ENCODE assay signal across 35 cellular contexts in genomic region chr21:41625428-41625827, GRCh38.
"Had no signal": no experiment of that assay in that cellular context is flagged by ENCODE, and none has a peak within 500 bp of the region (broad histone marks: within the 10 kb centered on the region; RNA-seq: fewer than 3 reads in every experiment).

No MANE protein-coding gene starts in this region.

- H3K27me3 ChIP-seq: ascending aorta, breast epithelium, cardiac muscle cell had no signal

- DNase-seq: activated B cell treated with CpG ODN at 0.5 μM for 24 hours; activated CD4-positive, alpha-beta T cell treated with anti-CD3 and anti-CD28 coated beads for 48 hours; activated CD4-positive, alpha-beta T cell treated with anti-CD3 and anti-CD28 coated beads, Interleukin-2, amount 50 U/mL, for 1 hour; activated CD4-positive, alpha-beta T cell treated with anti-CD3 and anti-CD28 coated beads, Interleukin-2, amount 50 U/mL, for 48 hours; activated CD8-positive, alpha-beta memory T cell treated with anti-CD3 and anti-CD28 coated beads for 24 hours; activated CD8-positive, alpha-beta T cell treated with anti-CD3 and anti-CD28 coated beads for 36 hours; activated effector memory CD4-positive, alpha-beta T cell treated with anti-CD3 and anti-CD28 coated beads, Interleukin-2, amount 50 U/mL, for 16 hours; activated naive CD4-positive, alpha-beta T cell; activated naive CD4-positive, alpha-beta T cell treated with anti-CD3 and anti-CD28 coated beads, Interleukin-2, amount 10 ng/mL, durations not matched to agents 7 days and 5 days; activated naive CD8-positive, alpha-beta T cell treated with anti-CD3 and anti-CD28 coated beads, Interleukin-2, amount 10 ng/mL, durations not matched to agents 7 days and 5 days; activated T-cell treated with anti-CD3 and anti-CD28 coated beads, Interleukin-2, amount 50 U/mL, for 4 hours; central memory CD4-positive, alpha-beta T cell; cerebellar nuclear complex; dorsolateral prefrontal cortex; effector memory CD4-positive, alpha-beta T cell; endodermal cell; foreskin fibroblast; glutamatergic neuron; SW 1271; T-cell; T-helper 17 cell; T1000; WERI-Rb-1 had no signal

- H3K9me3 ChIP-seq: ascending aorta, breast epithelium had no signal

- H3K27ac ChIP-seq: ascending aorta, breast epithelium, cardiac muscle cell, coronary artery, dorsolateral prefrontal cortex, WERI-Rb-1 had no signal

- H3K4me3 ChIP-seq: ascending aorta, breast epithelium, cardiac muscle cell, coronary artery, dorsolateral prefrontal cortex had no signal

- FAIRE-seq: frontal cortex had no signal

- H3K4me3 Mint-ChIP-seq: activated B cell treated with CpG ODN at 0.5 μM for 24 hours; activated CD8-positive, alpha-beta T cell treated with anti-CD3 and anti-CD28 coated beads for 36 hours; activated naive CD4-positive, alpha-beta T cell treated with anti-CD3 and anti-CD28 coated beads, Interleukin-2, amount 10 ng/mL, durations not matched to agents 7 days and 5 days; activated naive CD8-positive, alpha-beta T cell treated with anti-CD3 and anti-CD28 coated beads, Interleukin-2, amount 10 ng/mL, durations not matched to agents 7 days and 5 days; activated T-cell treated with anti-CD3 and anti-CD28 coated beads, Interleukin-2, amount 50 U/mL, for 4 hours; activated T-helper 17 cell treated with anti-CD3 and anti-CD28 coated beads, Interleukin-2, amount 50 U/mL, for 72 hours; brain; dendritic cell treated with granulocyte-macrophage colony-stimulating factor and Interleukin-4, amounts not matched to agents 40 ng/mL and 50 ng/mL, for 4 days; endodermal cell; T-cell; T-helper 17 cell; T-helper 2 cell treated with Interferon-gamma antibody and Interleukin-4, amounts not matched to agents 5 μg/mL and 100 μg/mL, for 36 hours had no signal

- H3K4me1 Mint-ChIP-seq: activated B cell treated with CpG ODN at 0.5 μM for 24 hours; activated naive CD4-positive, alpha-beta T cell treated with anti-CD3 and anti-CD28 coated beads, Interleukin-2, amount 10 ng/mL, durations not matched to agents 7 days and 5 days; activated naive CD8-positive, alpha-beta T cell treated with anti-CD3 and anti-CD28 coated beads, Interleukin-2, amount 10 ng/mL, durations not matched to agents 7 days and 5 days; brain; endodermal cell; T-cell had no signal

- H3K36me3 Mint-ChIP-seq: activated naive CD4-positive, alpha-beta T cell treated with anti-CD3 and anti-CD28 coated beads, Interleukin-2, amount 10 ng/mL, durations not matched to agents 7 days and 5 days; activated naive CD4-positive, alpha-beta T cell treated with anti-CD3 and anti-CD28 coated beads, Interleukin-2, amount 50 U/mL, for 72 hours; activated naive CD8-positive, alpha-beta T cell treated with anti-CD3 and anti-CD28 coated beads, Interleukin-2, amount 10 ng/mL, durations not matched to agents 7 days and 5 days; brain; T-cell had no signal

- ATAC-seq: activated CD4-positive, CD25-positive, alpha-beta regulatory T cell treated with anti-CD3 and anti-CD28 coated beads, Interleukin-2, amount 50 U/mL, for 24 hours; activated CD8-positive, alpha-beta T cell treated with anti-CD3 and anti-CD28 coated beads for 36 hours; activated naive CD4-positive, alpha-beta T cell treated with anti-CD3 and anti-CD28 coated beads, Interleukin-2, amount 50 U/mL, for 72 hours; activated T-cell treated with anti-CD3 and anti-CD28 coated beads, Interleukin-2, amount 50 U/mL, for 4 hours; activated T-helper 17 cell treated with anti-CD3 and anti-CD28 coated beads, Interleukin-2, amount 50 U/mL, for 72 hours; esophagus mucosa; T-cell; T-helper 17 cell had no signal

- H3K27ac Mint-ChIP-seq: activated B cell treated with CpG ODN at 0.5 μM for 24 hours; activated CD8-positive, alpha-beta T cell treated with anti-CD3 and anti-CD28 coated beads for 36 hours; activated naive CD4-positive, alpha-beta T cell treated with anti-CD3 and anti-CD28 coated beads, Interleukin-2, amount 10 ng/mL, durations not matched to agents 7 days and 5 days; activated naive CD4-positive, alpha-beta T cell treated with anti-CD3 and anti-CD28 coated beads, Interleukin-2, amount 50 U/mL, for 72 hours; activated naive CD8-positive, alpha-beta T cell treated with anti-CD3 and anti-CD28 coated beads, Interleukin-2, amount 10 ng/mL, durations not matched to agents 7 days and 5 days; activated T-helper 17 cell treated with anti-CD3 and anti-CD28 coated beads, Interleukin-2, amount 50 U/mL, for 72 hours; brain; dendritic cell treated with granulocyte-macrophage colony-stimulating factor and Interleukin-4, amounts not matched to agents 40 ng/mL and 50 ng/mL, for 4 days; endodermal cell; T-helper 17 cell; T-helper 2 cell treated with Interferon-gamma antibody and Interleukin-4, amounts not matched to agents 5 μg/mL and 100 μg/mL, for 36 hours had no signal

- H3K9me3 Mint-ChIP-seq: activated B cell treated with CpG ODN at 0.5 μM for 24 hours; activated CD8-positive, alpha-beta T cell treated with anti-CD3 and anti-CD28 coated beads for 36 hours; activated naive CD4-positive, alpha-beta T cell treated with anti-CD3 and anti-CD28 coated beads, Interleukin-2, amount 10 ng/mL, durations not matched to agents 7 days and 5 days; activated naive CD4-positive, alpha-beta T cell treated with anti-CD3 and anti-CD28 coated beads, Interleukin-2, amount 50 U/mL, for 72 hours; activated naive CD8-positive, alpha-beta T cell treated with anti-CD3 and anti-CD28 coated beads, Interleukin-2, amount 10 ng/mL, durations not matched to agents 7 days and 5 days; activated T-cell treated with anti-CD3 and anti-CD28 coated beads, Interleukin-2, amount 50 U/mL, for 4 hours; activated T-helper 17 cell treated with anti-CD3 and anti-CD28 coated beads, Interleukin-2, amount 50 U/mL, for 72 hours; T-cell; T-helper 2 cell treated with Interferon-gamma antibody and Interleukin-4, amounts not matched to agents 5 μg/mL and 100 μg/mL, for 36 hours had no signal

- H3K36me3 ChIP-seq: ascending aorta, breast epithelium, cardiac muscle cell, WERI-Rb-1 had no signal

- H3K4me1 ChIP-seq: ascending aorta had no signal
